In the genomic region with DNA sequence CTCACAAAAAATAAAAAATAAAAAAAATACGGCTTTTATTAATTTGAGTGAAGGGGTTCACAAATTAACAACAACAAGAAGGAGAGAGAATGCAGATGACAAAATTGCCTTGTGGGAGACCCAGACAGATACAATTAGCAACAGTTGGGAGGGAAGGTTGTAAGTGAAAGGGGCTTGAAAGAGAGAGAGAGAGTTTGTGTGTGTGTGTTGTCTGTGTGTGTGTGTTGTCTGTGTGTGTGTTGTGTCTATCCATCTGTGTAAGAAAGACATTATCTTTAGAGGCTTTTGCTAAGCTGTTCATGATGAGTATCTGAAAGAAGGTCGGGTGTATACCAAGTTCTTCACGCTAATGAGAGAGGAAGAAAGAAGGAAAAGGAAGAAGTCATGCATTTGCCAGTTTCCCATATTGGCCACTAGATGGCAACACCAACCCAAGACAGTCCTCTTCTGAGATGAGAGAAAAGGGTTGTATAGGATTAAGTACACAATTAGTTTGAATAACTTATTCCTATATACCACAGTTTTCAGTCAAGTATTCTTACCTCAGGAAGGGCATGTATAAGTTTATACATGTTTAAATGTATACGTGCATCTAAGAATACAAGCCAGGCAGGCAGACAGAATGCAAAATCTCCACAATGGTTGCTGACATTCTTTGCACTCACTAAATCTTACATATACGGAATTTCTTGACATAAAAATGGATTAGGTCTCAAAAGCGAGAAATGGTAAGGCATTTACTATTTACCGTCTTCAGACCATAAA, we compare ENCODE assay signal across 8 cellular contexts.
A peak's percentile ranks its signal among the peaks of the same experiment; 100 is the strongest.
DNase-seq lines count a peak whose midpoint lies in the region; ATAC-seq, FAIRE-seq and TF ChIP-seq lines count a peak whose summit lies in the region.

No MANE protein-coding gene starts in this region.

- peak overlapping the region; percentile 43 to 45 (median 45) for H3K4me3 ChIP-seq in mammary epithelial cell (replicated peaks in 1 of 3; ENCODE audit: insufficient read depth in 1 of 3, low read depth in 2 of 3, low read length in 3 of 3)
- H3K4me3 ChIP-seq in keratinocyte (ENCODE audit: control insufficient read depth in 2 of 3, extremely low read depth in 1 of 3, insufficient read depth in 2 of 3, low read depth in 1 of 3, low read length in 3 of 3), result peak overlapping the region in 2 of 3 experiments; percentile 54 to 71

- CTCF ChIA-PET in mammary epithelial cell (lab: Charles Lee; ENCODE audit: low non-redundant PET), result no interaction called here

- H3K27ac ChIP-seq in mammary epithelial cell (ENCODE audit: insufficient read depth, low read depth, low read length) (peak overlapping the region; percentile 61), keratinocyte (ENCODE audit: control insufficient read depth, insufficient read depth, low read length) (peak overlapping the region; percentile 23)

- H3K27me3 ChIP-seq in mammary epithelial cell (ENCODE audit: insufficient read depth, low read length) (no peaks in the 10 kb centered on the region), keratinocyte (ENCODE audit: control insufficient read depth, extremely low read depth, insufficient read depth, low read length) (no peaks in the 10 kb centered on the region)

- TF ChIP-seq CTCF in mammary epithelial cell (conservative IDR thresholded peaks at IDR 0.05 in 1 of 2, IDR thresholded peaks at IDR 0.05 in 1 of 2; ENCODE audit: extremely low read depth in 1 of 2, insufficient read depth in 1 of 2, low read depth in 1 of 2, low read length in 2 of 2) (peak; percentile 88 to 96), keratinocyte (optimal IDR thresholded peaks at IDR 0.05 in 1 of 3, IDR thresholded peaks at IDR 0.05 in 1 of 3, conservative IDR thresholded peaks at IDR 0.05 in 1 of 3; ENCODE audit: extremely low read depth in 1 of 3, insufficient read depth in 2 of 3, low read length in 3 of 3) (peak; percentile 69 to 81 (median 77))

- H3K36me3 ChIP-seq in mammary epithelial cell (ENCODE audit: insufficient read depth, low read length), result no peaks in the 10 kb centered on the region
- H3K36me3 ChIP-seq in keratinocyte (ENCODE audit: control insufficient read depth in 2 of 2, extremely low read depth in 1 of 2, insufficient read depth in 2 of 2, low read length in 2 of 2), result no peaks in the 10 kb centered on the region

- FAIRE-seq in keratinocyte (lab: Jason Lieb, UNC), result peak; percentile 91

- no peaks in the 10 kb centered on the region for H3K9me1 ChIP-seq in keratinocyte (ENCODE audit: control insufficient read depth, extremely low read depth, insufficient read depth, low read length)

- H2AFZ ChIP-seq in mammary epithelial cell (ENCODE audit: low read depth, low read length) (peak overlapping the region; percentile 94), keratinocyte (ENCODE audit: control insufficient read depth, low read length) (peak overlapping the region; percentile 95)

- H3K4me1 ChIP-seq in mammary epithelial cell (ENCODE audit: insufficient read depth, low read length), result peaks cover 5% of the 10 kb centered on the region
- peaks cover 12% of the 10 kb centered on the region for H3K4me1 ChIP-seq in keratinocyte (ENCODE audit: control insufficient read depth, extremely low read depth, insufficient read depth, low read length)

- intact Hi-C loops in mammary epithelial cell (cut with micrococcal nuclease), result loop anchor here (1.0 to 2.0 kb wide), 6 partner anchors 65 to 366 kb away; no protein-coding TSS in a partner anchor

- peak; percentile 74 to 82 for ATAC-seq in activated CD4-positive, CD25-positive, alpha-beta regulatory T cell treated with anti-CD3 and anti-CD28 coated beads, Interleukin-2, amount 50 U/mL, for 24 hours
- peak; percentile 87 for ATAC-seq in GM21717 (IDR thresholded peaks at IDR 0.05; ENCODE audit: unreplicated experiment)

- BruUV-seq in mammary epithelial cell (replicated peaks; lab: Mats Ljungman, UMichigan), result no TSS peak

- in situ Hi-C loops in mammary epithelial cell (cut with MboI; ENCODE audit: low sequenced_read_pairs in 2 of 2), result loop anchor here in 1 of 2 donors (25.0 kb wide), 2 partner anchors 198 to 323 kb away; no protein-coding TSS in a partner anchor

- no peak for DNase-seq in activated CD4-positive, CD25-positive, alpha-beta regulatory T cell treated with anti-CD3 and anti-CD28 coated beads, Interleukin-2, amount 50 U/mL, for 72 hours
- DNase-seq in KG1 (lab: John Stamatoyannopoulos, UW) (peak; percentile 38), SHP77 (lab: John Stamatoyannopoulos, UW) (peak; percentile 44 to 47), mammary epithelial cell (peak; percentile 67), keratinocyte (ENCODE audit: low read depth, low spot score) (peak; percentile 25)
- DNase-seq in stimulated activated CD4-positive, alpha-beta T cell treated with anti-CD3 and anti-CD28 coated beads, Interleukin-2, amount 100 ng/mL, for 4 hours (ENCODE audit: low read depth), result peak; percentile 24

- H3K4me2 ChIP-seq in mammary epithelial cell (ENCODE audit: insufficient read depth, low read depth, low read length) (peak overlapping the region; percentile 91), keratinocyte (ENCODE audit: control insufficient read depth, extremely low read depth, insufficient read depth, low read depth, low read length) (peak overlapping the region; percentile 98)

- no peaks in the 10 kb centered on the region for H3K79me2 ChIP-seq in mammary epithelial cell (ENCODE audit: insufficient read depth, low read length)
- no peaks in the 10 kb centered on the region for H3K79me2 ChIP-seq in keratinocyte (ENCODE audit: control insufficient read depth, insufficient read depth, low read length)

- H3K9ac ChIP-seq in mammary epithelial cell (ENCODE audit: insufficient read depth, low read length) (peak overlapping the region; percentile 71), keratinocyte (ENCODE audit: control insufficient read depth, extremely low read depth, insufficient read depth, low read length) (peak overlapping the region; percentile 60)

- H4K20me1 ChIP-seq in mammary epithelial cell (ENCODE audit: insufficient read depth, low read length) (no peaks in the 10 kb centered on the region), keratinocyte (ENCODE audit: control insufficient read depth, extremely low read depth, insufficient read depth, low read length) (no peaks in the 10 kb centered on the region)

- 7% methylated on average over 7 of the region's 7 CpGs for whole genome bisulfite sequencing in mammary epithelial cell (ENCODE audit: low coverage, missing lambda C conversion rate)

- H3K9me3 ChIP-seq in mammary epithelial cell (replicated peaks; ENCODE audit: insufficient read depth, low read length) (no peaks in the 10 kb centered on the region), keratinocyte (ENCODE audit: control insufficient read depth, low read depth, low read length) (no peaks in the 10 kb centered on the region)

- dilution Hi-C loops in mammary epithelial cell (cut with HindIII; ENCODE audit: low sequenced_read_pairs), result no loop called here
- dilution Hi-C loops in keratinocyte (cut with MboI; ENCODE audit: extremely low pct_ligation_motif_present, low sequenced_read_pairs), result no loop called here
